1 cellular context compared by ENCODE assay signal in genomic region chr1:7117265-7117598, GRCh38.
TF ChIP-seq lines count a peak whose summit lies in the region.

No MANE protein-coding gene starts in this region.

TF ChIP-seq in GM23338, 12 proteins besides CTCF, POLR2A, EP300 and RAD21 (continued from another document):
- no peak for TF ChIP-seq ZNF462 (CRISPR knock-in tag; IDR thresholded peaks at IDR 0.05)
- no peak for TF ChIP-seq ZNF331 (CRISPR knock-in tag; IDR thresholded peaks at IDR 0.05; ENCODE audit: low read depth)
- TF ChIP-seq NANOG (IDR thresholded peaks at IDR 0.05; ENCODE audit: borderline replicate concordance) = no peak
- TF ChIP-seq POLR2AphosphoS5 (IDR thresholded peaks at IDR 0.05; ENCODE audit: low read depth) = no peak
- TF ChIP-seq JUNB (IDR thresholded peaks at IDR 0.05; ENCODE audit: unreplicated experiment) = no peak
- TF ChIP-seq ETS1 (IDR thresholded peaks at IDR 0.05) = no peak
- TF ChIP-seq ZNF114 (CRISPR knock-in tag; IDR thresholded peaks at IDR 0.05) = no peak
- TF ChIP-seq STAT1 (IDR thresholded peaks at IDR 0.05; ENCODE audit: unreplicated experiment) = no peak
- TF ChIP-seq CREB1 (CRISPR knock-in tag; IDR thresholded peaks at IDR 0.05; ENCODE audit: low read depth) = no peak
